ENCODE assay signal across 2 cellular contexts in the genomic region with DNA sequence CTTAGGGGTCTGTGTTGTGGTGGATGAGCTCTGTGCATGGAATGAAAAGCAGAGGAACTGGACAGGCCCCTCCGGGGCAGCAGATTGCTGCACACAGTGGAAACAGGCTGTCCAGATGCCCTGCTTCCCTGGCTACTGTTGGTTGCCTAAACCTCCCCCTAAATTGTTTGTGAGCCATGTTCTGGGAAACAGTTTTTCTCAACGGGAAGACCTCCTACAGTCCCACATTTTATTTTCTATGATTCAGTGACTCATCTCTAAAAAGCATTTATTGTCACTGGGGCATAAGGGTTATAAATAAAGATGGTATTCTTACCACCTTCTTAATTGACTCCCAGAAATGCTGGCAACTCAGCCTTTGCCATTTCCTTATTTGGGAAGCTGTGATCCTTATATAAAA.
TF ChIP-seq lines count a peak whose summit lies in the region.

No MANE protein-coding gene starts in this region.

TF ChIP-seq in A549, 52 proteins besides CTCF, POLR2A, EP300 and RAD21 (continued from another document):
- no peak for TF ChIP-seq KDM5A (IDR thresholded peaks at IDR 0.05)

TF ChIP-seq in SK-N-SH treated with all-trans-retinoic acid at 6 μM for 48 hours, 23 proteins besides CTCF, POLR2A, EP300 and RAD21 (continued from another document):
- TF ChIP-seq CREB5 (CRISPR knock-in tag; IDR thresholded peaks at IDR 0.05; ENCODE audit: low read depth) (no peak), TOX (CRISPR knock-in tag; IDR thresholded peaks at IDR 0.05; ENCODE audit: borderline replicate concordance) (no peak), POU6F1 (CRISPR knock-in tag; IDR thresholded peaks at IDR 0.05; ENCODE audit: borderline replicate concordance, low read depth) (no peak), ARNTL (CRISPR knock-in tag; IDR thresholded peaks at IDR 0.05; ENCODE audit: borderline replicate concordance, low read depth) (no peak), PATZ1 (CRISPR knock-in tag; IDR thresholded peaks at IDR 0.05; ENCODE audit: borderline replicate concordance) (no peak), PPARA (CRISPR knock-in tag; IDR thresholded peaks at IDR 0.05; ENCODE audit: borderline replicate concordance) (no peak), CSDC2 (CRISPR knock-in tag; IDR thresholded peaks at IDR 0.05) (no peak), ZC3H10 (CRISPR knock-in tag; IDR thresholded peaks at IDR 0.05) (no peak), ZNF565 (CRISPR knock-in tag; conservative IDR thresholded peaks at IDR 0.05; ENCODE audit: low read depth) (no peak), ZFP3 (CRISPR knock-in tag; IDR thresholded peaks at IDR 0.05) (no peak), BACH2 (CRISPR knock-in tag; IDR thresholded peaks at IDR 0.05; ENCODE audit: borderline replicate concordance) (no peak)
- TF ChIP-seq, protein P1, sequence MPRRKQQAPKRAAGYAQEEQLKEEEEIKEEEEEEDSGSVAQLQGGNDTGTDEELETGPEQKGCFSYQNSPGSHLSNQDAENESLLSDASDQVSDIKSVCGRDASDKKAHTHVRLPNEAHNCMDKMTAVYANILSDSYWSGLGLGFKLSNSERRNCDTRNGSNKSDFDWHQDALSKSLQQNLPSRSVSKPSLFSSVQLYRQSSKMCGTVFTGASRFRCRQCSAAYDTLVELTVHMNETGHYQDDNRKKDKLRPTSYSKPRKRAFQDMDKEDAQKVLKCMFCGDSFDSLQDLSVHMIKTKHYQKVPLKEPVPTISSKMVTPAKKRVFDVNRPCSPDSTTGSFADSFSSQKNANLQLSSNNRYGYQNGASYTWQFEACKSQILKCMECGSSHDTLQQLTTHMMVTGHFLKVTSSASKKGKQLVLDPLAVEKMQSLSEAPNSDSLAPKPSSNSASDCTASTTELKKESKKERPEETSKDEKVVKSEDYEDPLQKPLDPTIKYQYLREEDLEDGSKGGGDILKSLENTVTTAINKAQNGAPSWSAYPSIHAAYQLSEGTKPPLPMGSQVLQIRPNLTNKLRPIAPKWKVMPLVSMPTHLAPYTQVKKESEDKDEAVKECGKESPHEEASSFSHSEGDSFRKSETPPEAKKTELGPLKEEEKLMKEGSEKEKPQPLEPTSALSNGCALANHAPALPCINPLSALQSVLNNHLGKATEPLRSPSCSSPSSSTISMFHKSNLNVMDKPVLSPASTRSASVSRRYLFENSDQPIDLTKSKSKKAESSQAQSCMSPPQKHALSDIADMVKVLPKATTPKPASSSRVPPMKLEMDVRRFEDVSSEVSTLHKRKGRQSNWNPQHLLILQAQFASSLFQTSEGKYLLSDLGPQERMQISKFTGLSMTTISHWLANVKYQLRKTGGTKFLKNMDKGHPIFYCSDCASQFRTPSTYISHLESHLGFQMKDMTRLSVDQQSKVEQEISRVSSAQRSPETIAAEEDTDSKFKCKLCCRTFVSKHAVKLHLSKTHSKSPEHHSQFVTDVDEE (CRISPR knock-in tag; IDR thresholded peaks at IDR 0.05) = no peak
